Comparison of ENCODE assay signal across 17 cellular contexts in genomic region chr4:40246547-40246900, GRCh38. TPM values are rescaled to one million over a fixed set of nuclear protein-coding genes. Genes with fewer than 3 reads are reported as not detected.
DNase-seq lines count a peak whose midpoint lies in the region; ATAC-seq, FAIRE-seq and TF ChIP-seq lines count a peak whose summit lies in the region.
"Had no signal": no experiment of that assay in that cellular context is flagged by ENCODE, and none has a peak within 500 bp of the region (broad histone marks: within the 10 kb centered on the region; RNA-seq: fewer than 3 reads in every experiment).

No MANE protein-coding gene starts in this region.

- no peaks in the 10 kb centered on the region for H3K27me3 ChIP-seq in CD4-positive, alpha-beta T cell (ENCODE audit: control insufficient read depth, insufficient read depth, low read length)
- H3K27me3 ChIP-seq: cardiac muscle cell, sigmoid colon, SJCRH30 had no signal

- in situ Hi-C loops in GM13976 (cut with MboI; ENCODE audit: low sequenced_read_pairs, unreplicated experiment) = no loop called here

- H3K4me3 Mint-ChIP-seq in CD4-positive, alpha-beta T cell = peak overlapping the region; percentile 45
- peak overlapping the region; percentile 31 for H3K4me3 Mint-ChIP-seq in activated T-helper 1 cell treated with anti-CD3 and anti-CD28 coated beads, Interleukin-12 subunit alpha, Interleukin-12 subunit beta, Interleukin-2, Interleukin-4 antibody, amounts not matched to agents 30 ng/mL and 10 ng/mL and 1 ng/mL, durations not matched to agents 14 hours and 24 hours and 36 hours
- H3K4me3 Mint-ChIP-seq in naive B cell = peak overlapping the region in 6 of 8 donors; percentile 6 to 80 (median 35)

- FAIRE-seq in GM12891 (lab: Jason Lieb, UNC) = peak; percentile 9
- FAIRE-seq: TTC549 had no signal

- ATAC-seq in CD4-positive, alpha-beta T cell (ENCODE audit: poor library complexity) = peak; percentile 3
- no peak for ATAC-seq in naive B cell (ENCODE audit: low read depth in 2 of 2)
- ATAC-seq in HG02623 (IDR thresholded peaks at IDR 0.05; ENCODE audit: unreplicated experiment) = no peak

- no peak for DNase-seq in CD4-positive, alpha-beta T cell
- no peak for DNase-seq in GM12891 (ENCODE audit: insufficient read length, low spot score)
- no peak for DNase-seq in activated T-helper 1 cell treated with anti-CD3 and anti-CD28 coated beads, Interleukin-12 subunit alpha, Interleukin-12 subunit beta, Interleukin-2, Interleukin-4 antibody, amounts not matched to agents 30 ng/mL and 10 ng/mL and 1 ng/mL, durations not matched to agents 14 hours and 24 hours and 36 hours (ENCODE audit: low spot score)
- no peak for DNase-seq in naive B cell
- no peak for DNase-seq in HuH-7 (ENCODE audit: low spot score)
- no peak for DNase-seq in GM13976 (ENCODE audit: low spot score)
- DNase-seq: GM23248; IMR-90; NCI-H2029 treated with DMSO at 0.1 percent for 48 hours; NCI-H524; sigmoid colon; SJCRH30; stimulated activated CD4-positive, alpha-beta T cell treated with anti-CD3 and anti-CD28 coated beads, Interleukin-2, amount 100 ng/mL, for 48 hours had no signal

- intact Hi-C loops in CD4-positive, alpha-beta T cell (cut with DNase I, micrococcal nuclease) = loop anchor here (2.0 to 10.0 kb wide), 4 partner anchors 16 to 94 kb away; no protein-coding TSS in a partner anchor
- intact Hi-C loops in activated T-helper 1 cell treated with anti-CD3 and anti-CD28 coated beads, Interleukin-12 subunit alpha, Interleukin-12 subunit beta, Interleukin-2, Interleukin-4 antibody, amounts not matched to agents 30 ng/mL and 10 ng/mL and 1 ng/mL, durations not matched to agents 14 hours and 24 hours and 36 hours (cut with micrococcal nuclease) = no loop called here

- H3K4me1 Mint-ChIP-seq in CD4-positive, alpha-beta T cell (ENCODE audit: low read depth) = peaks cover 90% of the 10 kb centered on the region
- H3K4me1 Mint-ChIP-seq in activated T-helper 1 cell treated with anti-CD3 and anti-CD28 coated beads, Interleukin-12 subunit alpha, Interleukin-12 subunit beta, Interleukin-2, Interleukin-4 antibody, amounts not matched to agents 30 ng/mL and 10 ng/mL and 1 ng/mL, durations not matched to agents 14 hours and 24 hours and 36 hours (ENCODE audit: low read depth) = peaks cover 78% of the 10 kb centered on the region
- H3K4me1 Mint-ChIP-seq in naive B cell = peaks cover 67 to 81% (median 78%) of the 10 kb centered on the region in 3 donors

- peak overlapping the region; percentile 71 for H3K27ac ChIP-seq in CD4-positive, alpha-beta T cell (ENCODE audit: low read depth, low read length)
- H3K27ac ChIP-seq: cardiac muscle cell, GM23248, parathyroid adenoma, sigmoid colon, SJCRH30 had no signal

- H3K36me3 Mint-ChIP-seq in CD4-positive, alpha-beta T cell (ENCODE audit: low read depth) = peaks cover 60% of the 10 kb centered on the region
- peaks cover 63% of the 10 kb centered on the region for H3K36me3 Mint-ChIP-seq in activated T-helper 1 cell treated with anti-CD3 and anti-CD28 coated beads, Interleukin-12 subunit alpha, Interleukin-12 subunit beta, Interleukin-2, Interleukin-4 antibody, amounts not matched to agents 30 ng/mL and 10 ng/mL and 1 ng/mL, durations not matched to agents 14 hours and 24 hours and 36 hours (ENCODE audit: low read depth)
- peaks cover 21 to 33% of the 10 kb centered on the region in 2 donors for H3K36me3 Mint-ChIP-seq in naive B cell

- no peaks in the 10 kb centered on the region for H3K9me3 ChIP-seq in CD4-positive, alpha-beta T cell (ENCODE audit: control insufficient read depth, low read length)
- H3K9me3 ChIP-seq: sigmoid colon, SJCRH30 had no signal

- CTCF ChIA-PET in CD4-positive, alpha-beta T cell (lab: Charles Lee) = no interaction called here

- TF ChIP-seq POLR2A in GM12891 (IDR thresholded peaks at IDR 0.05; ENCODE audit: low read depth, low read length) = peak; percentile 67; the same call in 1 of the 2 replicates

- H3K9me3 Mint-ChIP-seq in CD4-positive, alpha-beta T cell = no peaks in the 10 kb centered on the region
- H3K9me3 Mint-ChIP-seq in activated T-helper 1 cell treated with anti-CD3 and anti-CD28 coated beads, Interleukin-12 subunit alpha, Interleukin-12 subunit beta, Interleukin-2, Interleukin-4 antibody, amounts not matched to agents 30 ng/mL and 10 ng/mL and 1 ng/mL, durations not matched to agents 14 hours and 24 hours and 36 hours = peaks cover 3% of the 10 kb centered on the region
- H3K9me3 Mint-ChIP-seq in naive B cell = no peaks in the 10 kb centered on the region

- POLR2A ChIA-PET in CD4-positive, alpha-beta T cell (lab: Charles Lee) = interaction anchor here (1.3 to 4.4 kb wide), 3 partner anchors 9 to 61 kb away, joined by 4 to 41 read pairs (median 11); no protein-coding TSS in a partner anchor

- H3K27ac Mint-ChIP-seq in CD4-positive, alpha-beta T cell = peak overlapping the region; percentile 93
- H3K27ac Mint-ChIP-seq in activated T-helper 1 cell treated with anti-CD3 and anti-CD28 coated beads, Interleukin-12 subunit alpha, Interleukin-12 subunit beta, Interleukin-2, Interleukin-4 antibody, amounts not matched to agents 30 ng/mL and 10 ng/mL and 1 ng/mL, durations not matched to agents 14 hours and 24 hours and 36 hours = peak overlapping the region; percentile 94
- peak overlapping the region; percentile 78 to 94 (median 89) for H3K27ac Mint-ChIP-seq in naive B cell

- no peaks in the 10 kb centered on the region for H3K27me3 Mint-ChIP-seq in CD4-positive, alpha-beta T cell
- no peaks in the 10 kb centered on the region for H3K27me3 Mint-ChIP-seq in activated T-helper 1 cell treated with anti-CD3 and anti-CD28 coated beads, Interleukin-12 subunit alpha, Interleukin-12 subunit beta, Interleukin-2, Interleukin-4 antibody, amounts not matched to agents 30 ng/mL and 10 ng/mL and 1 ng/mL, durations not matched to agents 14 hours and 24 hours and 36 hours (ENCODE audit: insufficient read depth)
- H3K27me3 Mint-ChIP-seq in naive B cell = no peaks in the 10 kb centered on the region

- TF ChIP-seq CTCF in CD4-positive, alpha-beta T cell (IDR thresholded peaks at IDR 0.05) = no peak
- TF ChIP-seq CTCF in GM13976 (IDR thresholded peaks at IDR 0.05; ENCODE audit: borderline replicate concordance, control extremely low read depth, extremely low read depth, insufficient read depth, missing control alignments) = no peak

TF ChIP-seq in GM12891, 5 proteins besides CTCF, POLR2A, EP300 and RAD21:
- TF ChIP-seq SPI1 (IDR thresholded peaks at IDR 0.05; ENCODE audit: low read depth, low read length) (no peak), TAF1 (IDR thresholded peaks at IDR 0.05; ENCODE audit: low read depth, low read length) (no peak), POLR2AphosphoS5 (IDR thresholded peaks at IDR 0.05; ENCODE audit: low read depth, low read length) (peak; percentile 66; the same call in 1 of the 2 replicates), POU2F2 (IDR thresholded peaks at IDR 0.05; ENCODE audit: low read depth, low read length) (no peak), PAX5 (IDR thresholded peaks at IDR 0.05; ENCODE audit: insufficient read depth, low read length, severe bottlenecking) (no peak)

RNA-seq across cellular contexts. Expression of gene RHOH, which starts 49.7 kb away (rescaled TPM):
- 100 to 1,000 TPM; 302 to 317 TPM for total RNA-seq in CD4-positive, alpha-beta T cell
- 58.4 TPM for polyA plus RNA-seq in GM12891 (2012; ENCODE audit: low read depth, missing spikeins)
- total RNA-seq in activated T-helper 1 cell treated with anti-CD3 and anti-CD28 coated beads, Interleukin-12 subunit alpha, Interleukin-12 subunit beta, Interleukin-2, Interleukin-4 antibody, amounts not matched to agents 30 ng/mL and 10 ng/mL and 1 ng/mL, durations not matched to agents 14 hours and 24 hours and 36 hours = 105 and 111 TPM in 2 replicates
- polyA plus RNA-seq in naive B cell (ENCODE audit: low read depth in 6 of 6) = 100 to 1,000 TPM; 411 to 590 (median 456) TPM
- total RNA-seq: cardiac muscle cell, GM23248, IMR-90, SJCRH30 had no signal
- polyA plus RNA-seq: cardiac muscle cell, GM23248, IMR-90 had no signal
